Comparison of ENCODE assay signal across 8 cellular contexts in the genomic region with DNA sequence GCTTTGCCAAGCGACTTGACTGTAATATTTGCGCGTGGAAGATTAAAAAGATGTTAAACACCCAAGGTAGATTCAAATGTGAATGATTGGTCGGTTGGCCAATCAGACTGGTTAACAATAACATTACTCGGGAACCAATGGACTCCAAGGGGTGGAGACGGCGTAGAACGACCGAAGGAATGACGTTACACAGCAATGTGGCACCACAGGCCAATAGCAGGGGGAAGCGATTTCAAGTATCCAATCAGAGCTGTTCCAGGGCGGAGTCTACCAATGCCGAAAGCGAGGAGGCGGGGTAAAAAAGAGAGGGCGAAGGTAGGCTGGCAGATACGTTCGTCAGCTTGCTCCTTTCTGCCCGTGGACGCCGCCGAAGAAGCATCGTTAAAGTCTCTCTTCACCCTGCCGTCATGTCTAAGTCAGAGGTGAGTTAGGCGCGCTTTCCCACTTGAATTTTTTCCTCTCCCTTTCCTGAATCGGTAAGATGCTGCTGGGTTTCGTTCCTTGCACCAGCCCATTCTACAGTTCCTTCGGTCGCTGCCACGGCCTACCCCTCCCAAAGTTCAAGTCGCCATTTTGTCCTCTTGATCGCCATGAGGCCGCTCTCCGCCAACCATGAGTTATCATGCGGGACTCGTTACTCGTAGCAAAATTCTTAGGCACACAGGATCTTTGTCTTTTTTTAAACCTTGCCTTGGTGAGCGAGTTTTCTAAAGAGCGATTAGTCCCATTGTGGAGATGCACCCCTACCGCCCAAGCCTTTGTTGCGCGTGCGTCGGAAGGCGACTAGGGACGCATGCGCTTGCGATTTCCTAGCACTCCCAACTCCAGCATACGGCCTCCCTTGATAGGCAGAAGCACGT. TPM values are rescaled to one million over a fixed set of nuclear protein-coding genes. Genes with fewer than 3 reads are reported as not detected.
A peak's percentile ranks its signal among the peaks of the same experiment; 100 is the strongest.
DNase-seq lines count a peak whose midpoint lies in the region; ATAC-seq, FAIRE-seq and TF ChIP-seq lines count a peak whose summit lies in the region.

A gene (plus strand): TSS at position 326 of the 860 bp plus-strand sequence. CDS start 82 bp downstream, at position 408.

- peaks cover 13 to 55% (median 18%) of the 10 kb centered on the region in 3 donors for H3K4me1 Mint-ChIP-seq in T-cell

- TF ChIP-seq POLR2A in GM12892 (IDR thresholded peaks at IDR 0.05; ENCODE audit: low read depth, low read length): peak; percentile 99
- TF ChIP-seq POLR2A in upper lobe of left lung (IDR thresholded peaks at IDR 0.05): peak in 3 of 4 donors; percentile 97 to 99 (median 98)

- no peaks in the 10 kb centered on the region for H3K9me3 Mint-ChIP-seq in T-cell

- peaks cover 14 to 70% (median 59%) of the 10 kb centered on the region in 9 donors for H3K4me1 ChIP-seq in heart right ventricle
- H3K4me1 ChIP-seq in upper lobe of left lung: peaks cover 54 to 63% (median 58%) of the 10 kb centered on the region in 4 donors

- POLR2A ChIA-PET in T-cell (lab: Charles Lee): interaction anchor here (0.6 to 2.9 kb wide), 12 partner anchors 8 to 780 kb away, joined by 3 to 39 read pairs (median 3); a partner anchor contains a TSS

- no peaks in the 10 kb centered on the region for H3K27me3 ChIP-seq in heart right ventricle
- H3K27me3 ChIP-seq in upper lobe of left lung: no peaks in the 10 kb centered on the region

- CTCF ChIA-PET in T-cell (lab: Charles Lee): interaction anchor here (0.6 to 3.2 kb wide), 11 partner anchors 11 to 133 kb away, joined by 3 to 68 read pairs (median 4); a partner anchor contains a TSS

- FAIRE-seq in GM12892 (lab: Jason Lieb, UNC): peak; percentile 95

- no peak within 1 kb of the TSS for H3K4me3 Mint-ChIP-seq in T-cell

- H3K36me3 ChIP-seq in heart right ventricle (peaks cover 0 to 44% (median 26%) of the 10 kb centered on the region in 9 donors), upper lobe of left lung (peaks cover 29 to 46% (median 30%) of the 10 kb centered on the region in 4 donors)

- H3K4me3 ChIP-seq in heart right ventricle (peak within 1 kb of the TSS; percentile 50 to 88 (median 74)), upper lobe of left lung (peak within 1 kb of the TSS; percentile 69 to 82 (median 76))

- 0% methylated on average over 51 of the region's 51 CpGs for WGBS in heart right ventricle, 2 donors
- WGBS in upper lobe of left lung, 2 donors: 0% methylated on average over 42 to 51 of the region's 51 CpGs

- TF ChIP-seq EP300 in upper lobe of left lung (IDR thresholded peaks at IDR 0.05): peak in 1 of 4 donors; percentile 40

- H3K27ac Mint-ChIP-seq in T-cell: no peak within 1 kb of the TSS

- no peaks in the 10 kb centered on the region for H3K9me3 ChIP-seq in heart right ventricle
- H3K9me3 ChIP-seq in upper lobe of left lung: no peaks in the 10 kb centered on the region

- peak; percentile 89 for ATAC-seq in HG02840 (IDR thresholded peaks at IDR 0.05; ENCODE audit: low FRiP score, unreplicated experiment)
- ATAC-seq in T-cell (replicated peaks in 1 of 4): peak; percentile 84 to 88 (median 86)
- ATAC-seq in heart right ventricle: peak; percentile 90 to 95 (median 94)
- peak; percentile 96 to 99 for ATAC-seq in upper lobe of left lung (ENCODE audit: low FRiP score in 2 of 2)

- H3K27ac ChIP-seq in heart right ventricle (peak within 1 kb of the TSS; percentile 84 to 95 (median 92)), upper lobe of left lung (peak within 1 kb of the TSS; percentile 92 to 95 (median 94))

- no peak for TF ChIP-seq CTCF in heart right ventricle (IDR thresholded peaks at IDR 0.05)
- TF ChIP-seq CTCF in upper lobe of left lung (IDR thresholded peaks at IDR 0.05): peak in 2 of 6 experiments; percentile 9 to 16

- H3K36me3 Mint-ChIP-seq in T-cell: peaks cover 6% of the 10 kb centered on the region

- H3K27me3 Mint-ChIP-seq in T-cell: no peaks in the 10 kb centered on the region

- intact Hi-C loops in heart right ventricle (cut with DNase I): loop anchor here in 5 of 10 donors (1.0 to 10.0 kb wide), 6 partner anchors 21 to 87 kb away; a partner anchor contains a TSS
- intact Hi-C loops in posterior cingulate gyrus (cut with DNase I): no loop called here

- DNase-seq in GM12892 (ENCODE audit: insufficient read length): peak; percentile 80
- DNase-seq in NCI-H1436 treated with DMSO at 0.1 percent for 48 hours (lab: John Stamatoyannopoulos, UW): peak; percentile 98
- DNase-seq in T-cell: peak; percentile 79 to 99 (median 95)
- peak; percentile 100 for DNase-seq in amniotic epithelial cell (ENCODE audit: low read depth)
- peak; percentile 85 to 99 for DNase-seq in heart right ventricle
- peak; percentile 92 to 99 (median 96) for DNase-seq in posterior cingulate gyrus
- DNase-seq in upper lobe of left lung: peak in 1 of 2 donors; percentile 97

RNA-seq across cellular contexts. Expression of the gene that starts here (rescaled TPM):
- polyA plus RNA-seq in GM12892 (2012; ENCODE audit: missing spikeins): 1,882 TPM
- total RNA-seq in T-cell (1,000 to 10,000 TPM; 1,133 to 1,642 (median 1,239) TPM), heart right ventricle (100 to 1,000 TPM; 419 to 538 (median 462) TPM), upper lobe of left lung (100 to 1,000 TPM; 255 to 870 (median 475) TPM)
- polyA plus RNA-seq in heart right ventricle: 100 to 1,000 TPM; 353 to 641 TPM
